1 cellular context compared by ENCODE assay signal in the genomic region with DNA sequence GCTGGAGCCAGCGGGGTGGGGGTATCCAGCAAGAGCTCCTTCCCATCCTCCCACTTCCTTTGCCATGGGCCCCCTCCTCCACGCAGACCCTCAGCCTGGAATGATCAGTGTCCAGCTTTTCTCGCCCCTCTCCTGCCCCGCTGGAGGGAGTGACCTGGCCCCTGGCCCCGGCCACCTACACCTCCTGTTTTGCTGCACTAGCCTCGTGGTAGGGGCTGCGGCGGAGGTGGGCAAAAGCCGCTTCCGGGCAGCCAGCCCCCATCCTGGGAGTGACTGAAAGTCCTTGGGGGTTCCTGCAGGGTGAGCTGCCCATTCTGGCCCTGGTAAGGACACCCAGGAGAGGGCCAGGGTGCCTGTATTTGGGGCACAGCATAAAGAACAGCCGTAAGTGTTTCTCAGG.
TF ChIP-seq lines count a peak whose summit lies in the region.

No MANE protein-coding gene starts in this region.

TF ChIP-seq in GM23338, 12 proteins besides CTCF, POLR2A, EP300 and RAD21 (continued from another document):
- TF ChIP-seq, protein P1, sequence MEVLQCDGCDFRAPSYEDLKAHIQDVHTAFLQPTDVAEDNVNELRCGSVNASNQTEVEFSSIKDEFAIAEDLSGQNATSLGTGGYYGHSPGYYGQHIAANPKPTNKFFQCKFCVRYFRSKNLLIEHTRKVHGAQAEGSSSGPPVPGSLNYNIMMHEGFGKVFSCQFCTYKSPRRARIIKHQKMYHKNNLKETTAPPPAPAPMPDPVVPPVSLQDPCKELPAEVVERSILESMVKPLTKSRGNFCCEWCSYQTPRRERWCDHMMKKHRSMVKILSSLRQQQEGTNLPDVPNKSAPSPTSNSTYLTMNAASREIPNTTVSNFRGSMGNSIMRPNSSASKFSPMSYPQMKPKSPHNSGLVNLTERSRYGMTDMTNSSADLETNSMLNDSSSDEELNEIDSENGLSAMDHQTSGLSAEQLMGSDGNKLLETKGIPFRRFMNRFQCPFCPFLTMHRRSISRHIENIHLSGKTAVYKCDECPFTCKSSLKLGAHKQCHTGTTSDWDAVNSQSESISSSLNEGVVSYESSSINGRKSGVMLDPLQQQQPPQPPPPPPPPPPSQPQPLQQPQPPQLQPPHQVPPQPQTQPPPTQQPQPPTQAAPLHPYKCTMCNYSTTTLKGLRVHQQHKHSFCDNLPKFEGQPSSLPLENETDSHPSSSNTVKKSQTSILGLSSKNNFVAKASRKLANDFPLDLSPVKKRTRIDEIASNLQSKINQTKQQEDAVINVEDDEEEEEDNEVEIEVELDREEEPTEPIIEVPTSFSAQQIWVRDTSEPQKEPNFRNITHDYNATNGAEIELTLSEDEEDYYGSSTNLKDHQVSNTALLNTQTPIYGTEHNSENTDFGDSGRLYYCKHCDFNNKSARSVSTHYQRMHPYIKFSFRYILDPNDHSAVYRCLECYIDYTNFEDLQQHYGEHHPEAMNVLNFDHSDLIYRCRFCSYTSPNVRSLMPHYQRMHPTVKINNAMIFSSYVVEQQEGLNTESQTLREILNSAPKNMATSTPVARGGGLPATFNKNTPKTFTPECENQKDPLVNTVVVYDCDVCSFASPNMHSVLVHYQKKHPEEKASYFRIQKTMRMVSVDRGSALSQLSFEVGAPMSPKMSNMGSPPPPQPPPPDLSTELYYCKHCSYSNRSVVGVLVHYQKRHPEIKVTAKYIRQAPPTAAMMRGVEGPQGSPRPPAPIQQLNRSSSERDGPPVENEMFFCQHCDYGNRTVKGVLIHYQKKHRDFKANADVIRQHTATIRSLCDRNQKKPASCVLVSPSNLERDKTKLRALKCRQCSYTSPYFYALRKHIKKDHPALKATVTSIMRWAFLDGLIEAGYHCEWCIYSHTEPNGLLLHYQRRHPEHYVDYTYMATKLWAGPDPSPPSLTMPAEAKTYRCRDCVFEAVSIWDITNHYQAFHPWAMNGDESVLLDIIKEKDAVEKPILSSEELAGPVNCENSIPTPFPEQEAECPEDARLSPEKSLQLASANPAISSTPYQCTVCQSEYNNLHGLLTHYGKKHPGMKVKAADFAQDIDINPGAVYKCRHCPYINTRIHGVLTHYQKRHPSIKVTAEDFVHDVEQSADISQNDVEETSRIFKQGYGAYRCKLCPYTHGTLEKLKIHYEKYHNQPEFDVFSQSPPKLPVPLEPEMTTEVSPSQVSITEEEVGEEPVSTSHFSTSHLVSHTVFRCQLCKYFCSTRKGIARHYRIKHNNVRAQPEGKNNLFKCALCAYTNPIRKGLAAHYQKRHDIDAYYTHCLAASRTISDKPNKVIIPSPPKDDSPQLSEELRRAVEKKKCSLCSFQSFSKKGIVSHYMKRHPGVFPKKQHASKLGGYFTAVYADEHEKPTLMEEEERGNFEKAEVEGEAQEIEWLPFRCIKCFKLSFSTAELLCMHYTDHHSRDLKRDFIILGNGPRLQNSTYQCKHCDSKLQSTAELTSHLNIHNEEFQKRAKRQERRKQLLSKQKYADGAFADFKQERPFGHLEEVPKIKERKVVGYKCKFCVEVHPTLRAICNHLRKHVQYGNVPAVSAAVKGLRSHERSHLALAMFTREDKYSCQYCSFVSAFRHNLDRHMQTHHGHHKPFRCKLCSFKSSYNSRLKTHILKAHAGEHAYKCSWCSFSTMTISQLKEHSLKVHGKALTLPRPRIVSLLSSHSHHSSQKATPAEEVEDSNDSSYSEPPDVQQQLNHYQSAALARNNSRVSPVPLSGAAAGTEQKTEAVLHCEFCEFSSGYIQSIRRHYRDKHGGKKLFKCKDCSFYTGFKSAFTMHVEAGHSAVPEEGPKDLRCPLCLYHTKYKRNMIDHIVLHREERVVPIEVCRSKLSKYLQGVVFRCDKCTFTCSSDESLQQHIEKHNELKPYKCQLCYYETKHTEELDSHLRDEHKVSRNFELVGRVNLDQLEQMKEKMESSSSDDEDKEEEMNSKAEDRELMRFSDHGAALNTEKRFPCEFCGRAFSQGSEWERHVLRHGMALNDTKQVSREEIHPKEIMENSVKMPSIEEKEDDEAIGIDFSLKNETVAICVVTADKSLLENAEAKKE (CRISPR knock-in tag; IDR thresholded peaks at IDR 0.05), result no peak
- TF ChIP-seq ZNF331 (CRISPR knock-in tag; IDR thresholded peaks at IDR 0.05; ENCODE audit: low read depth) (no peak), EZH2phosphoT487 (IDR thresholded peaks at IDR 0.05; ENCODE audit: unreplicated experiment) (no peak)
